In the genomic region with DNA sequence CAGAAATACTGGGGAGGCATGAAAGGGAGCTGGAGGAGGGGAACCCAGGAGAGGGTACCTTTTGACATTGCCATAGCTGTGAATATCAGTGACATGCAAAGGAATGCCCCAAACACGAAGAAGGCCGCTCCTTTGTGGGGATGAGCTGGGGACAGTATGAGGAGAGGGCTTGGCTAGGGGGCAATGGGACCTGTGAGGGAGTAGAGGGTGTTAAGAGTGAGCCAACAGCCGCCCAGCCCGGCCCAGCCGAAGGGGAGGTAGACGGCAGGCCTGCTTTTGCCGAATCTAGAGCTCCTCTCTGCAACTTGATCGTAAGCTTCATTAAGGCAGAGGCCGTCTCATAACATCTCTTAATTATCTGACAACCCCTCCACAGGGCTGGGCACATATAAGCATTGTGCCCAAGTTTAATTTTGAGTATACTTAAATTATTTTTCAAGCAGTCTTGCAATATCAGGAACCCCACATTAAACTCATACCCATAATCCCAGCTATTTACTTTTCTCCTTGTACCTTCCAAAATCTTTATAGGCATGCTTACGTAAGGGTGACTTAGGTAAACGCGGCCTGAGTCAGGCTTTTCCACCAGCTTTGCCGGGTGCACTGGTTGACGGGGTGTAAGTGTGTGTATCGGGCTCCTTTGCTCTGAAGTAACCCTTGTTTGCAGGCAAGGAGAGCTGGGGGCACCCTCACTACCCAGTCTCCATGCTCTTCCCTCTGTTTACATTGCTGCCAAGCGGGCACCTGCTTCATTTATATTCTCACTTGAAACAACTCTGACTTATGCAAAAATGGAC, we compare ENCODE assay signal across 17 cellular contexts. TPM values are rescaled to one million over a fixed set of nuclear protein-coding genes. Genes with fewer than 3 reads are reported as not detected.
DNase-seq lines count a peak whose midpoint lies in the region; ATAC-seq and TF ChIP-seq lines count a peak whose summit lies in the region.
"Had no signal": no experiment of that assay in that cellular context is flagged by ENCODE, and none has a peak within 500 bp of the region (broad histone marks: within the 10 kb centered on the region; RNA-seq: fewer than 3 reads in every experiment).

No MANE protein-coding gene starts in this region.

- 64% methylated on average over 16 of the region's 16 CpGs for WGBS in prostate gland

- H3K4me3 ChIP-seq in H7 (ENCODE audit: insufficient read depth, low read depth, low read length) (no peak overlapping the region), RWPE2 (ENCODE audit: severe bottlenecking) (no peak overlapping the region), prostate gland (no peak overlapping the region)
- H3K4me3 ChIP-seq: GM12878, pancreas had no signal

- intact Hi-C loops in left colon (cut with DNase I, micrococcal nuclease), result no loop called here
- intact Hi-C loops in prostate gland (cut with DNase I), result no loop called here

- ATAC-seq in RWPE2 (ENCODE audit: low read depth), result 0 out of 3 replicates have a peak, but pooled peaks have one; percentile 26
- peak; percentile 12 for ATAC-seq in left colon
- ATAC-seq in stimulated activated naive CD8-positive, alpha-beta T cell treated with anti-CD3 and anti-CD28 coated beads, Interleukin-15, Interleukin-2, amounts not matched to agents 100 U/mL and 50 U/mL, for 24 hours, result no peak
- ATAC-seq: GM12878; pancreas; stimulated activated effector memory CD8-positive, alpha-beta T cell treated with anti-CD3 and anti-CD28 coated beads, Interleukin-12 subunit alpha, Interleukin-12 subunit beta, amount 100 ng/mL, for 72 hours had no signal

- H3K4me1 ChIP-seq in RWPE2 (ENCODE audit: insufficient read depth, poor library complexity, severe bottlenecking) (no peaks in the 10 kb centered on the region), prostate gland (replicated peaks) (peaks cover 12% of the 10 kb centered on the region)
- H3K4me1 ChIP-seq: pancreas had no signal

- TF ChIP-seq CTCF in RWPE2 (IDR thresholded peaks at IDR 0.05; ENCODE audit: poor library complexity, severe bottlenecking), result no peak
- TF ChIP-seq CTCF in prostate gland (IDR thresholded peaks at IDR 0.05), result no peak

- H3K27me3 ChIP-seq in H7 (ENCODE audit: control insufficient read depth, insufficient read depth, low read length) (no peaks in the 10 kb centered on the region), RWPE2 (ENCODE audit: insufficient read depth, poor library complexity, severe bottlenecking) (no peaks in the 10 kb centered on the region), prostate gland (replicated peaks; ENCODE audit: insufficient read depth) (no peaks in the 10 kb centered on the region)
- H3K27me3 ChIP-seq: pancreas had no signal

- no peak overlapping the region for H3K27ac ChIP-seq in RWPE2 (ENCODE audit: poor library complexity, severe bottlenecking)
- H3K27ac ChIP-seq in prostate gland, result peak overlapping the region; percentile 78 to 93
- H3K27ac ChIP-seq: brain microvascular endothelial cell, pancreas had no signal

- H3K9me3 ChIP-seq in RWPE2 (ENCODE audit: severe bottlenecking), result no peaks in the 10 kb centered on the region
- no peaks in the 10 kb centered on the region for H3K9me3 ChIP-seq in prostate gland
- H3K9me3 ChIP-seq: pancreas had no signal

- H3K36me3 ChIP-seq in H7 (replicated peaks; ENCODE audit: control insufficient read depth, insufficient read depth, low read length) (no peaks in the 10 kb centered on the region), RWPE2 (ENCODE audit: low read depth) (no peaks in the 10 kb centered on the region), prostate gland (no peaks in the 10 kb centered on the region)
- H3K36me3 ChIP-seq: brain microvascular endothelial cell, pancreas had no signal

- DNase-seq in H7 (peak; percentile 46), RWPE2 (ENCODE audit: low spot score) (peak; percentile 30), left colon (no peak), prostate gland (ENCODE audit: low spot score) (peak; percentile 79), OCI-M1 (lab: John Stamatoyannopoulos, UW) (no peak), NCI-H1436 treated with DMSO at 0.1 percent for 48 hours (lab: John Stamatoyannopoulos, UW) (no peak)
- no peak for DNase-seq in stimulated activated naive CD8-positive, alpha-beta T cell treated with anti-CD3 and anti-CD28 coated beads, Interleukin-15, Interleukin-2, amounts not matched to agents 100 U/mL and 50 U/mL, for 24 hours
- DNase-seq: activated CD4-positive, CD25-positive, alpha-beta regulatory T cell; brain microvascular endothelial cell; CD4-positive, alpha-beta T cell; DMS153; mammary epithelial cell; MM.1S; NCI-H1694; pancreas had no signal

- TF ChIP-seq POLR2A in prostate gland (IDR thresholded peaks at IDR 0.05), result peak; percentile 21

RNA-seq across cellular contexts. Expression of gene VEGFA, which starts 24.9 kb away (rescaled TPM):
- total RNA-seq in H7 (2014; rRNA removed; shearing (Covaris generic)), result 32.1 and 39.6 TPM in 2 replicates
- total RNA-seq in left colon (100 to 1,000 TPM; 107 to 110 TPM), prostate gland (100 to 1,000 TPM; 127 to 335 TPM)

RNA-seq across cellular contexts. Expression of gene MRPS18A, which starts 57.5 kb away (rescaled TPM):
- total RNA-seq in H7 (2014; rRNA removed; shearing (Covaris generic)), result 77.3 and 102 TPM in 2 replicates
- total RNA-seq in left colon (10 to 100 TPM; 56.9 to 69.4 TPM), prostate gland (10 to 100 TPM; 56.6 to 56.9 TPM)

Comparison
In these comparisons a context has a peak if more than half of its experiments do, and no peak if none do; other contexts are left out.
1. DNase-seq: peak in H7 (single experiment), RWPE2 (single experiment) and prostate gland (single experiment); none in left colon (0 of 2), stimulated activated naive CD8-positive, alpha-beta T cell treated with anti-CD3 and anti-CD28 coated beads, Interleukin-15, Interleukin-2, amounts not matched to agents 100 U/mL and 50 U/mL, for 24 hours (single experiment), OCI-M1 (single experiment) and NCI-H1436 treated with DMSO at 0.1 percent for 48 hours (single experiment).